ENCODE assay signal across 9 cellular contexts in the genomic region with DNA sequence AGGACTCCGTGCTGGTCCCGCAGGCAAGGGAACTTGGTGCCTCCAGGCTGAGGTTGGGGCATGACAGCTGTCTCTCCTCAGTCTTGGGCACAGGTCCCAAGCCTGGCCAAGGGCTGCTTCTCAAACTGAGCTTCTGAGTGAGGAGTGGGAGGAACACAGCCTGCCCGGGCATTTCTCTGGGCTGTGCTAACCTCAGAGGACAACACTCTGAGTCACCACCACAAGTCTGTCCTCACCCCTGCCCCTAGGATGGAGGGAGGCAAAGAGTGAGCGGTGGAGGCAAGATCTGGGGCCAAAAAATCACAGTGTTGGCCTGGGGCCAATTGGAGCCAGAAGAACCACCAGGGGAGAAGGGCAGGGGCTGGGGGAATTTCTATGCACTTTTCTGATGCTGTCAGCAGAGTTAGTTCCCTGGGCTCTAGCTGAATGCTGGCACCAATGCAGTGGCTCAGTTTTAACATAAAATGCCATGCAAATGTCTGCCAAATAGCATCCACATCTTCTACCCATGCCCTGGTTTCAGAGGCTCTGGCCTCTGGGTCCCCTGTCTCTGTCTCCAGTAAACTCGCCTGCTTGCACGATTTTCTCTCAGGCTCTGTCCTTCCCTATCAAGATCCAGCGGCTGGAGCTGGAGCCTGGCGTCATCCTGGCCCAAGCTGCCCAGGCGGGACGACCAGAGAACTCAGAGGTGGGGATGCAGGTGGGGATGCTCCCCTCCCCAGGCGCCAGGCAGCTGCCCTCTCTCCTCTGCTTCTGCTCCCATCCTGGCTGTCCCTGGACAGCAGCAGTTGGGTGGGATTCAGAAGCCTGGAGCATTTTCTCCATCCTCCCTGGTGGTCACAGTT. TPM values are rescaled to one million over a fixed set of nuclear protein-coding genes. Genes with fewer than 3 reads are reported as not detected.
DNase-seq lines count a peak whose midpoint lies in the region; ATAC-seq, FAIRE-seq and TF ChIP-seq lines count a peak whose summit lies in the region.
"Had no signal": no experiment of that assay in that cellular context is flagged by ENCODE, and none has a peak within 500 bp of the region (broad histone marks: within the 10 kb centered on the region; RNA-seq: fewer than 3 reads in every experiment).

No MANE protein-coding gene starts in this region.

- no TSS peak for BruUV-seq in K562 (replicated peaks; lab: Mats Ljungman, UMichigan)

- H3K9me1 ChIP-seq in K562 (ENCODE audit: control insufficient read depth, insufficient read depth, low read length): no peaks in the 10 kb centered on the region

- POLR2A ChIA-PET in K562 (lab: Yijun Ruan, JAX): interaction anchor here (0.6 to 1.3 kb wide), 3 partner anchors 16 to 85 kb away, joined by 3 read pairs; no protein-coding TSS in a partner anchor

- in situ Hi-C loops in K562 (cut with MboI): no loop called here

- ATAC-seq in K562: no peak
- peak; percentile 67 to 70 for ATAC-seq in lower lobe of right lung

- no peak overlapping the region for H3K4me2 ChIP-seq in K562 (ENCODE audit: insufficient read depth, low read length)

- CTCF ChIA-PET in K562 (lab: Yijun Ruan, JAX; ENCODE audit: low intra/inter-chr PET ratio): interaction anchor here (0.8 kb wide), 1 partner anchor 31 kb away, joined by 3 read pairs; no protein-coding TSS in a partner anchor

- no peak for TF ChIP-seq CTCF in K562 (IDR thresholded peaks at IDR 0.05 in 2 of 3, conservative IDR thresholded peaks at IDR 0.05 in 1 of 3; ENCODE audit: insufficient read depth in 2 of 3, low read depth in 1 of 3, low read length in 3 of 3)
- no peak for TF ChIP-seq CTCF in lower lobe of right lung (IDR thresholded peaks at IDR 0.05)

- DNase-seq in AG08396 (ENCODE audit: low spot score) (peak; percentile 83), HTR-8/SVneo (ENCODE audit: insufficient read length, low spot score) (peak; percentile 75), K562 (ENCODE audit: extremely low read depth in 1 of 4, low spot score in 3 of 4) (no peak), lower lobe of right lung (no peak), ecto neural progenitor cell (ENCODE audit: low spot score) (no peak), small intestine (no peak), NCI-H187 (lab: John Stamatoyannopoulos, UW) (no peak), DMS153 treated with DMSO at 0.1 percent for 48 hours (lab: John Stamatoyannopoulos, UW; ENCODE audit: unreplicated experiment) (no peak)

- TF ChIP-seq POLR2A in K562 (conservative IDR thresholded peaks at IDR 0.05): no peak

- H3K36me3 ChIP-seq in K562 (ENCODE audit: control insufficient read depth, insufficient read depth, low read length) (no peaks in the 10 kb centered on the region), lower lobe of right lung (no peaks in the 10 kb centered on the region), small intestine (ENCODE audit: control insufficient read depth in 2 of 2, insufficient read depth in 2 of 2, low read length in 2 of 2) (no peaks in the 10 kb centered on the region)

- 4% methylated on average over 11 of the region's 11 CpGs for WGBS in K562 (ENCODE audit: insufficient coverage, low coverage, missing lambda C conversion rate)
- WGBS in small intestine, 3 donors: 45 to 57% (median 56%) methylated on average over 11 of the region's 11 CpGs

- H3K9me3 ChIP-seq in K562 (replicated peaks; ENCODE audit: control insufficient read depth, insufficient read depth, low read depth, low read length) (no peaks in the 10 kb centered on the region), lower lobe of right lung (no peaks in the 10 kb centered on the region), small intestine (ENCODE audit: control insufficient read depth, low read depth) (no peaks in the 10 kb centered on the region)

- no peak overlapping the region for H3K27ac ChIP-seq in K562 (ENCODE audit: extremely low read depth, low read depth, low read length)
- H3K27ac ChIP-seq in lower lobe of right lung: no peak overlapping the region
- H3K27ac ChIP-seq in small intestine (ENCODE audit: low read depth in 1 of 2, low read length in 1 of 2): no peak overlapping the region

- no peaks in the 10 kb centered on the region for H3K79me2 ChIP-seq in K562 (ENCODE audit: control insufficient read depth, insufficient read depth, low read length)

- H2AFZ ChIP-seq in K562 (ENCODE audit: low read depth, low read length): no peak overlapping the region

- H3K4me1 ChIP-seq in K562 (replicated peaks in 1 of 2; ENCODE audit: control insufficient read depth in 2 of 2, insufficient read depth in 2 of 2, low read length in 2 of 2) (peaks cover 4 to 11% of the 10 kb centered on the region in 2 experiments; a peak in 3 of 5 replicates), lower lobe of right lung (peaks cover 20% of the 10 kb centered on the region), small intestine (ENCODE audit: control insufficient read depth in 2 of 2, insufficient read depth in 1 of 2, low read depth in 1 of 2, low read length in 1 of 2) (no peaks in the 10 kb centered on the region)

- 0 out of 2 replicates have a peak, but pooled peaks cover 8% of the 10 kb centered on the region for H4K20me1 ChIP-seq in K562 (replicated peaks; ENCODE audit: control insufficient read depth, insufficient read depth, low read length)

- H3K27me3 ChIP-seq in K562 (ENCODE audit: control insufficient read depth in 2 of 2, insufficient read depth in 2 of 2, low read length in 2 of 2) (peaks cover 22 to 68% of the 10 kb centered on the region in 2 experiments; a peak in 4 of 5 replicates), lower lobe of right lung (ENCODE audit: low read depth) (peaks cover 5% of the 10 kb centered on the region), small intestine (ENCODE audit: control insufficient read depth in 2 of 2, insufficient read depth in 2 of 2, low read length in 2 of 2) (no peaks in the 10 kb centered on the region)

- H3K4me3 ChIP-seq in K562: no peak overlapping the region
- no peak overlapping the region for H3K4me3 ChIP-seq in lower lobe of right lung
- H3K4me3 ChIP-seq in small intestine (ENCODE audit: low read depth in 1 of 2, low read length in 2 of 2): no peak overlapping the region

- intact Hi-C loops in K562 (cut with micrococcal nuclease): no loop called here
- intact Hi-C loops in lower lobe of right lung (cut with DNase I): no loop called here

- FAIRE-seq in HTR-8/SVneo (lab: Jason Lieb, UNC) (peak; percentile 40), K562 (lab: Jason Lieb, UNC) (no peak), small intestine (lab: Jason Lieb, UNC) (no peak)

- no peak for TF ChIP-seq RAD21 in K562 (CRISPR knock-in tag; conservative IDR thresholded peaks at IDR 0.05 in 1 of 2, IDR thresholded peaks at IDR 0.05 in 1 of 2)

- no peak for TF ChIP-seq EP300 in K562 (IDR thresholded peaks at IDR 0.05; ENCODE audit: low read length)

- H3K9ac ChIP-seq in K562 (ENCODE audit: insufficient read depth in 1 of 2, low read depth in 2 of 2, low read length in 2 of 2): no peak overlapping the region

TF ChIP-seq in K562, 482 proteins besides CTCF, POLR2A, EP300 and RAD21 (continues in another document):
- TF ChIP-seq NFIC (IDR thresholded peaks at IDR 0.05): peak; percentile 92
- TF ChIP-seq, protein P1, sequence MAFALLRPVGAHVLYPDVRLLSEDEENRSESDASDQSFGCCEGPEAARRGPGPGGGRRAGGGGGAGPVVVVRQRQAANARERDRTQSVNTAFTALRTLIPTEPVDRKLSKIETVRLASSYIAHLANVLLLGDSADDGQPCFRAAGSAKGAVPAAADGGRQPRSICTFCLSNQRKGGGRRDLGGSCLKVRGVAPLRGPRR (CRISPR knock-in tag; IDR thresholded peaks at IDR 0.05): no peak

RNA-seq across cellular contexts. Expression of a gene that starts 11.0 kb away (rescaled TPM):
- total RNA-seq in K562 (2011; cell fraction: chromatin; rRNA removed; ENCODE audit: low replicate concordance): 0.63 and 3.1 TPM in 2 replicates
- 0.92 and 1.2 TPM in 2 replicates for total RNA-seq in K562 (2011; cell fraction: nucleolus; rRNA removed)
- 1.0 and 1.7 TPM in 2 replicates for total RNA-seq in K562 (2011; cell fraction: nucleoplasm; rRNA removed)
- total RNA-seq in K562 (2014; rRNA removed) (0.05 TPM in 1 of 2 replicates, not detected in the other), K562 (2014; rRNA removed; fragmentation: Illumina TruSeq; extraction: Trizol) (0.07 TPM in 1 of 2 replicates, not detected in the other), K562 (2015; rRNA removed; fragmentation: Illumina TruSeq; extraction: Trizol) (0.23 and 0.69 TPM in 2 replicates), K562 (2021) (0.34 and 0.44 TPM in 2 replicates), lower lobe of right lung (36.6 TPM)
- polyA plus RNA-seq in K562 (2011; rRNA removed) (0.17 and 0.20 TPM in 2 replicates), K562 (2014; fragmentation: Illumina TruSeq; extraction: Trizol) (0.51 and 0.61 TPM in 2 replicates), K562 (2014; fragmentation: Nextera tagmentation; extraction: Ambion mirVana) (not detected), K562 (2014; rRNA removed) (0.08 and 0.19 TPM in 2 replicates), small intestine (10 to 100 TPM; 32.7 to 62.4 (median 43.8) TPM)
- 0.06 and 0.25 TPM in 2 replicates for polyA plus RNA-seq in K562 (2011; cell fraction: cytosol; rRNA removed)
- polyA plus RNA-seq in K562 (2011; cell fraction: nucleus; rRNA removed): 0.51 and 1.9 TPM in 2 replicates
- polyA plus RNA-seq in K562 (2012): 0.46 and 1.4 TPM in 2 replicates
- 0.18 and 0.28 TPM in 2 replicates for polyA minus RNA-seq in K562 (2011; rRNA and poly(A)+ RNA removed)
- not detected in 2 replicates for polyA minus RNA-seq in K562 (2011; cell fraction: cytosol; rRNA and poly(A)+ RNA removed)
- polyA minus RNA-seq in K562 (2011; cell fraction: nucleus; rRNA and poly(A)+ RNA removed): 0.56 and 1.6 TPM in 2 replicates
- total RNA-seq: pulmonary artery endothelial cell had no signal

RNA-seq across cellular contexts. Expression of a gene that starts 37.6 kb away (rescaled TPM):
- total RNA-seq in K562 (2011; cell fraction: chromatin; rRNA removed; ENCODE audit: low replicate concordance): 5.4 and 17.4 TPM in 2 replicates
- 5.8 and 9.7 TPM in 2 replicates for total RNA-seq in K562 (2011; cell fraction: nucleolus; rRNA removed)
- 7.8 and 9.5 TPM in 2 replicates for total RNA-seq in K562 (2011; cell fraction: nucleoplasm; rRNA removed)
- total RNA-seq in K562 (2014; rRNA removed) (0.37 and 0.73 TPM in 2 replicates), K562 (2014; rRNA removed; fragmentation: Illumina TruSeq; extraction: Trizol) (0.73 and 1.1 TPM in 2 replicates), K562 (2015; rRNA removed; fragmentation: Illumina TruSeq; extraction: Trizol) (0.45 and 0.47 TPM in 2 replicates), K562 (2021) (0.83 and 1.0 TPM in 2 replicates), lower lobe of right lung (1.0 TPM)
- polyA plus RNA-seq in K562 (2011; rRNA removed) (3.4 and 5.9 TPM in 2 replicates), K562 (2014; fragmentation: Illumina TruSeq; extraction: Trizol) (1.2 and 1.6 TPM in 2 replicates), K562 (2014; fragmentation: Nextera tagmentation; extraction: Ambion mirVana) (under 1 TPM; 0.10 to 0.17 TPM), K562 (2014; rRNA removed) (0.84 and 1.3 TPM in 2 replicates), small intestine (under 1 TPM in 2 of 3 donors, not detected in 1; 0.22 to 0.30 TPM)
- polyA plus RNA-seq in K562 (2011; cell fraction: cytosol; rRNA removed): 2.6 and 3.6 TPM in 2 replicates
- 7.5 and 19.7 TPM in 2 replicates for polyA plus RNA-seq in K562 (2011; cell fraction: nucleus; rRNA removed)
- 1.2 and 3.3 TPM in 2 replicates for polyA plus RNA-seq in K562 (2012)
- polyA minus RNA-seq in K562 (2011; rRNA and poly(A)+ RNA removed): 3.0 and 5.2 TPM in 2 replicates
- polyA minus RNA-seq in K562 (2011; cell fraction: cytosol; rRNA and poly(A)+ RNA removed): 0.55 and 1.3 TPM in 2 replicates
- polyA minus RNA-seq in K562 (2011; cell fraction: nucleus; rRNA and poly(A)+ RNA removed): 3.4 and 4.8 TPM in 2 replicates
- total RNA-seq: pulmonary artery endothelial cell had no signal

Comparison
In these comparisons a context has a peak if more than half of its experiments do, and no peak if none do; other contexts are left out.
1. DNase-seq: peak in AG08396 (single experiment) and HTR-8/SVneo (single experiment); none in K562 (0 of 4), lower lobe of right lung (single experiment), ecto neural progenitor cell (single experiment), small intestine (single experiment), NCI-H187 (0 of 2) and DMS153 treated with DMSO at 0.1 percent for 48 hours (single experiment).